ENCODE assay signal across 16 cellular contexts in genomic region chr3:149596136-149596770, GRCh38.
DNase-seq lines count a peak whose midpoint lies in the region; ATAC-seq and TF ChIP-seq lines count a peak whose summit lies in the region.
"Had no signal": no experiment of that assay in that cellular context is flagged by ENCODE, and none has a peak within 500 bp of the region (broad histone marks: within the 10 kb centered on the region; RNA-seq: fewer than 3 reads in every experiment).

No MANE protein-coding gene starts in this region.

- H3K27me3 ChIP-seq in RWPE2 (ENCODE audit: insufficient read depth, poor library complexity, severe bottlenecking) (no peaks in the 10 kb centered on the region), skeletal muscle satellite cell (ENCODE audit: control insufficient read depth, insufficient read depth, low read length) (no peaks in the 10 kb centered on the region), endodermal cell (ENCODE audit: control insufficient read depth, insufficient read depth, low read length, poor library complexity, severe bottlenecking) (no peaks in the 10 kb centered on the region), transverse colon (no peaks in the 10 kb centered on the region)

- in situ Hi-C loops in transverse colon (cut with MboI; ENCODE audit: low pct_ligation_motif_present in 1 of 4, low pct_unique_long_range_greater_than_20kb in 1 of 4, low sequenced_read_pairs in 3 of 4) = no loop called here

- TF ChIP-seq POLR2A in transverse colon (IDR thresholded peaks at IDR 0.05) = no peak

- H3K9me3 Mint-ChIP-seq in endodermal cell = no peaks in the 10 kb centered on the region
- H3K9me3 Mint-ChIP-seq: activated CD4-positive, alpha-beta memory T cell treated with anti-CD3 and anti-CD28 coated beads for 36 hours had no signal

- peak; percentile 27 for DNase-seq in GM03348 (ENCODE audit: low spot score)
- DNase-seq in RWPE2 (ENCODE audit: low spot score) = no peak
- peak; percentile 82 for DNase-seq in fibroblast of the aortic adventitia (ENCODE audit: low read depth)
- no peak for DNase-seq in superior temporal gyrus (ENCODE audit: extremely low spot score)
- no peak for DNase-seq in LoVo (ENCODE audit: low spot score)
- no peak for DNase-seq in endodermal cell
- DNase-seq in transverse colon = no peak
- DNase-seq: activated CD4-positive, alpha-beta memory T cell treated with anti-CD3 and anti-CD28 coated beads for 36 hours; activated naive CD4-positive, alpha-beta T cell treated with Interleukin-2 at 50 U/mL for 16 hours; cortex of kidney; MM.1S; NCI-H2171 treated with DMSO at 0.1 percent for 48 hours; PC-9; stimulated activated naive CD8-positive, alpha-beta T cell treated with anti-CD3 and anti-CD28 coated beads, Interleukin-15, Interleukin-2, amounts not matched to agents 100 U/mL and 50 U/mL, for 24 hours had no signal

- H3K36me3 ChIP-seq in RWPE2 (ENCODE audit: low read depth) (peaks cover 8% of the 10 kb centered on the region), skeletal muscle satellite cell (ENCODE audit: insufficient read depth, low read length) (peaks cover 14% of the 10 kb centered on the region), endodermal cell (ENCODE audit: control insufficient read depth, insufficient read depth, low read length) (peaks cover 6% of the 10 kb centered on the region), transverse colon (no peaks in the 10 kb centered on the region)

- H3K4me3 Mint-ChIP-seq in endodermal cell = no peak overlapping the region
- H3K4me3 Mint-ChIP-seq: activated CD4-positive, alpha-beta memory T cell treated with anti-CD3 and anti-CD28 coated beads for 36 hours had no signal

- H3K4me2 ChIP-seq in skeletal muscle satellite cell (ENCODE audit: low read length) = peak overlapping the region; percentile 48
- H3K4me2 ChIP-seq: PC-9 had no signal

- no peaks in the 10 kb centered on the region for H3K27me3 Mint-ChIP-seq in endodermal cell (ENCODE audit: insufficient read depth)
- H3K27me3 Mint-ChIP-seq: activated CD4-positive, alpha-beta memory T cell treated with anti-CD3 and anti-CD28 coated beads for 36 hours had no signal

- peak overlapping the region; percentile 27 for H3K27ac ChIP-seq in RWPE2 (ENCODE audit: poor library complexity, severe bottlenecking)
- no peak overlapping the region for H3K27ac ChIP-seq in endodermal cell (ENCODE audit: low read depth, low read length)
- peak overlapping the region in 1 of 4 donors; percentile 10 for H3K27ac ChIP-seq in transverse colon
- H3K27ac ChIP-seq: PC-9 had no signal

- intact Hi-C loops in transverse colon (cut with DNase I; ENCODE audit: low total_unique reads) = no loop called here

- no peak overlapping the region for H3K9ac ChIP-seq in skeletal muscle satellite cell (ENCODE audit: low read depth, low read length)
- H3K9ac ChIP-seq in endodermal cell (ENCODE audit: extremely low read depth, low read length, poor library complexity, severe bottlenecking) = no peak overlapping the region

- peaks cover 11% of the 10 kb centered on the region for H3K4me1 Mint-ChIP-seq in endodermal cell
- H3K4me1 Mint-ChIP-seq: CD14-positive monocyte had no signal

- no peaks in the 10 kb centered on the region for H3K9me3 ChIP-seq in RWPE2 (ENCODE audit: severe bottlenecking)
- no peaks in the 10 kb centered on the region for H3K9me3 ChIP-seq in skeletal muscle satellite cell (replicated peaks; ENCODE audit: low read length)
- H3K9me3 ChIP-seq in endodermal cell (ENCODE audit: control insufficient read depth, low read length) = no peaks in the 10 kb centered on the region
- no peaks in the 10 kb centered on the region for H3K9me3 ChIP-seq in transverse colon

- TF ChIP-seq CTCF in RWPE2 (IDR thresholded peaks at IDR 0.05; ENCODE audit: poor library complexity, severe bottlenecking) (no peak), fibroblast of the aortic adventitia (IDR thresholded peaks at IDR 0.05; ENCODE audit: insufficient read depth, low read length) (no peak), endodermal cell (conservative IDR thresholded peaks at IDR 0.05) (no peak), transverse colon (IDR thresholded peaks at IDR 0.05) (no peak)

- H3K4me1 ChIP-seq in RWPE2 (ENCODE audit: insufficient read depth, poor library complexity, severe bottlenecking) = peaks cover 8% of the 10 kb centered on the region
- H3K4me1 ChIP-seq in skeletal muscle satellite cell (ENCODE audit: control insufficient read depth, insufficient read depth, low read length) = peaks cover 66% of the 10 kb centered on the region
- H3K4me1 ChIP-seq in endodermal cell (ENCODE audit: control insufficient read depth, insufficient read depth, low read length) = no peaks in the 10 kb centered on the region
- H3K4me1 ChIP-seq in transverse colon = peaks cover 0 to 24% (median 4%) of the 10 kb centered on the region in 4 donors

- H3K36me3 Mint-ChIP-seq in endodermal cell (ENCODE audit: low read depth) = no peaks in the 10 kb centered on the region
- H3K36me3 Mint-ChIP-seq: activated CD4-positive, alpha-beta memory T cell treated with anti-CD3 and anti-CD28 coated beads for 36 hours; CD14-positive monocyte had no signal

- H3K4me3 ChIP-seq in RWPE2 (ENCODE audit: severe bottlenecking) (no peak overlapping the region), fibroblast of the aortic adventitia (ENCODE audit: low read depth, low read length) (no peak overlapping the region), skeletal muscle satellite cell (ENCODE audit: low read length) (no peak overlapping the region), endodermal cell (ENCODE audit: low read length) (no peak overlapping the region), transverse colon (no peak overlapping the region)
- H3K4me3 ChIP-seq: PC-9 had no signal

- peak; percentile 82 for ATAC-seq in RWPE2 (ENCODE audit: low read depth)
- ATAC-seq: stimulated activated naive CD8-positive, alpha-beta T cell treated with anti-CD3 and anti-CD28 coated beads, Interleukin-15, Interleukin-2, amounts not matched to agents 100 U/mL and 50 U/mL, for 24 hours had no signal

- WGBS in endodermal cell (ENCODE audit: insufficient coverage in 1 of 2, insufficient read length in 1 of 2), 2 experiments = 95 to 97% methylated on average over 6 of the region's 6 CpGs
- 88 to 94% methylated on average over 3 to 6 of the region's 6 CpGs for WGBS in transverse colon (ENCODE audit: low coverage in 1 of 2), 2 donors

- no peak overlapping the region for H3K27ac Mint-ChIP-seq in endodermal cell
- H3K27ac Mint-ChIP-seq: activated CD4-positive, alpha-beta memory T cell treated with anti-CD3 and anti-CD28 coated beads for 36 hours; CD14-positive monocyte had no signal

- no peak for TF ChIP-seq EP300 in transverse colon (IDR thresholded peaks at IDR 0.05; ENCODE audit: low read depth)

Comparison
In these comparisons a context has a peak if more than half of its experiments do, and no peak if none do; other contexts are left out.
1. DNase-seq: peak in GM03348 (single experiment) and fibroblast of the aortic adventitia (single experiment); none in RWPE2 (single experiment), superior temporal gyrus (single experiment), LoVo (single experiment), endodermal cell (single experiment) and transverse colon (single experiment).